Comparison of ENCODE assay signal across 8 cellular contexts in the genomic region with DNA sequence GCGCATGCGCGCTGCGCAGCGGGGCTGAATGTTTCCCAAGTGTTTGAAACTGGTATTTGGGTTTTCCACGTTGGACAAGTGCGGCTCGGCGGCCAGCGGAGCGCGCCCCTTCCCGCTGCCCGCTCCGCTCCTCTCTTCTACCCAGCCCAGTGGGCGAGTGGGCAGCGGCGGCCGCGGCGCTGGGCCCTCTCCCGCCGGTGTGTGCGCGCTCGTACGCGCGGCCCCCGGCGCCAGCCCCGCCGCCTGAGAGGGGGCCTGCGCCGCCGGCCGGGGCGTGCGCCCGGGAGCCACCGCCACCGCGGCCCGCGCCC. TPM values are rescaled to one million over a fixed set of nuclear protein-coding genes. Genes with fewer than 3 reads are reported as not detected.
A peak's percentile ranks its signal among the peaks of the same experiment; 100 is the strongest.
DNase-seq lines count a peak whose midpoint lies in the region; ATAC-seq, FAIRE-seq and TF ChIP-seq lines count a peak whose summit lies in the region.

Gene ING1, plus strand, starts transcription at position 59 of the 311 bp plus-strand sequence. CDS start 450 bp downstream, outside the sequence.

- no peak for DNase-seq in Caco-2
- no peak for DNase-seq in NT2/D1 (ENCODE audit: low read depth, low spot score)
- DNase-seq in endothelial cell of umbilical vein (ENCODE audit: low read depth, low spot score), result no peak
- DNase-seq in omental fat pad (ENCODE audit: low spot score), result no peak
- no peak for DNase-seq in stimulated activated naive CD4-positive, alpha-beta T cell treated with Interleukin-2 at 50 U/mL for 16 hours (lab: John Stamatoyannopoulos, UW)
- DNase-seq in MV-4-11 (lab: John Stamatoyannopoulos, UW), result no peak

- peaks cover 38% of the 10 kb centered on the region for H3K79me2 ChIP-seq in endothelial cell of umbilical vein (ENCODE audit: control insufficient read depth, insufficient read depth, low read length)

- peaks cover 17% of the 10 kb centered on the region for H3K4me1 Mint-ChIP-seq in Caco-2 (ENCODE audit: low read depth, unreplicated experiment)

- ATAC-seq in omental fat pad (ENCODE audit: low FRiP score) (no peak), HG02885 (IDR thresholded peaks at IDR 0.05; ENCODE audit: poor library complexity, unreplicated experiment) (no peak), GM21515 (IDR thresholded peaks at IDR 0.05; ENCODE audit: unreplicated experiment) (no peak)

- no peak for TF ChIP-seq POLR2A in endothelial cell of umbilical vein (IDR thresholded peaks at IDR 0.05; ENCODE audit: low read depth, low read length)

- FAIRE-seq in endothelial cell of umbilical vein (lab: Jason Lieb, UNC), result peak; percentile 62

- H3K4me3 ChIP-seq in Caco-2 (ENCODE audit: low read depth, low read length), result peak within 1 kb of the TSS; percentile 93
- H3K4me3 ChIP-seq in NT2/D1 (ENCODE audit: insufficient read length, low read depth), result peak within 1 kb of the TSS; percentile 96
- H3K4me3 ChIP-seq in endothelial cell of umbilical vein (replicated peaks in 1 of 3; ENCODE audit: insufficient read depth in 1 of 3, low read depth in 1 of 3, low read length in 3 of 3), result peak within 1 kb of the TSS; percentile 87 to 91 (median 87)

- H3K4me2 ChIP-seq in endothelial cell of umbilical vein (ENCODE audit: insufficient read depth, low read length), result peak within 1 kb of the TSS; percentile 77

- peak within 1 kb of the TSS; percentile 59 for H2AFZ ChIP-seq in endothelial cell of umbilical vein (ENCODE audit: low read depth, low read length)

- POLR2A ChIA-PET in Caco-2 (lab: Charles Lee), result no interaction called here
- POLR2A ChIA-PET in endothelial cell of umbilical vein (lab: Charles Lee), result no interaction called here

- no peaks in the 10 kb centered on the region for H4K20me1 ChIP-seq in endothelial cell of umbilical vein (replicated peaks; ENCODE audit: control insufficient read depth, extremely low read depth, insufficient read depth, low read length)

- H3K27me3 Mint-ChIP-seq in Caco-2 (ENCODE audit: insufficient read depth, unreplicated experiment), result peaks cover 2% of the 10 kb centered on the region

- H3K9ac ChIP-seq in NT2/D1 (ENCODE audit: insufficient read length, low read depth), result peak within 1 kb of the TSS; percentile 94
- peak within 1 kb of the TSS; percentile 99 for H3K9ac ChIP-seq in endothelial cell of umbilical vein (replicated peaks; ENCODE audit: extremely low read depth, insufficient read depth, low read length)

- peak within 1 kb of the TSS; percentile 100 for H3K27ac Mint-ChIP-seq in Caco-2 (ENCODE audit: unreplicated experiment)

- CTCF ChIA-PET in Caco-2 (lab: Charles Lee) (no interaction called here), endothelial cell of umbilical vein (lab: Charles Lee) (no interaction called here)

- no peaks in the 10 kb centered on the region for H3K9me3 ChIP-seq in Caco-2
- no peaks in the 10 kb centered on the region for H3K9me3 ChIP-seq in NT2/D1 (ENCODE audit: insufficient read depth, low read length)
- H3K9me3 ChIP-seq in endothelial cell of umbilical vein (replicated peaks; ENCODE audit: control insufficient read depth, insufficient read depth, low read length), result no peaks in the 10 kb centered on the region

- intact Hi-C loops in Caco-2 (cut with micrococcal nuclease; ENCODE audit: unreplicated experiment), result loop anchor here (2.0 kb wide), 1 partner anchor 265 kb away; no protein-coding TSS in a partner anchor
- intact Hi-C loops in endothelial cell of umbilical vein (cut with micrococcal nuclease), result loop anchor here (2.0 to 10.0 kb wide), 4 partner anchors 33 to 461 kb away; no protein-coding TSS in a partner anchor

- no peaks in the 10 kb centered on the region for H3K9me3 Mint-ChIP-seq in Caco-2 (ENCODE audit: unreplicated experiment)

- H3K9me1 ChIP-seq in endothelial cell of umbilical vein (replicated peaks; ENCODE audit: control insufficient read depth, extremely low read depth, insufficient read depth, low read length), result no peaks in the 10 kb centered on the region

- H3K27ac ChIP-seq in endothelial cell of umbilical vein (ENCODE audit: insufficient read depth, low read depth, low read length), result peak within 1 kb of the TSS; percentile 90

- H3K36me3 ChIP-seq in Caco-2 (ENCODE audit: control insufficient read depth, insufficient read depth, low read length), result no peaks in the 10 kb centered on the region
- no peaks in the 10 kb centered on the region for H3K36me3 ChIP-seq in NT2/D1 (ENCODE audit: insufficient read depth, insufficient read length, low read length)
- no peaks in the 10 kb centered on the region for H3K36me3 ChIP-seq in endothelial cell of umbilical vein (ENCODE audit: control insufficient read depth in 2 of 2, extremely low read depth in 1 of 2, insufficient read depth in 2 of 2, low read length in 2 of 2)

- TF ChIP-seq CTCF in Caco-2 (IDR thresholded peaks at IDR 0.05; ENCODE audit: insufficient read depth in 1 of 2, low read depth in 1 of 2, low read length in 1 of 2, severe bottlenecking in 1 of 2, unreplicated experiment in 1 of 2) (no peak), endothelial cell of umbilical vein (IDR thresholded peaks at IDR 0.05; ENCODE audit: extremely low read depth in 1 of 2, insufficient read depth in 1 of 2, low read depth in 1 of 2, low read length in 2 of 2) (no peak), omental fat pad (IDR thresholded peaks at IDR 0.05) (no peak)

- H3K4me1 ChIP-seq in Caco-2, result peaks cover 16% of the 10 kb centered on the region; the same call in 1 of the 2 replicates
- H3K4me1 ChIP-seq in NT2/D1 (ENCODE audit: insufficient read depth, insufficient read length), result no peaks in the 10 kb centered on the region
- peaks cover 18% of the 10 kb centered on the region for H3K4me1 ChIP-seq in endothelial cell of umbilical vein (ENCODE audit: control insufficient read depth, extremely low read depth, insufficient read depth, low read length)

- no peaks in the 10 kb centered on the region for H3K27me3 ChIP-seq in Caco-2 (replicated peaks; ENCODE audit: control insufficient read depth, insufficient read depth, low read length)
- H3K27me3 ChIP-seq in NT2/D1 (ENCODE audit: insufficient read depth, insufficient read length), result no peaks in the 10 kb centered on the region
- no peaks in the 10 kb centered on the region for H3K27me3 ChIP-seq in endothelial cell of umbilical vein (ENCODE audit: control insufficient read depth in 2 of 2, insufficient read depth in 2 of 2, low read length in 2 of 2)

- peaks cover 44% of the 10 kb centered on the region for H3K36me3 Mint-ChIP-seq in Caco-2 (ENCODE audit: insufficient read depth, unreplicated experiment)

- BruUV-seq in Caco-2 (replicated peaks; lab: Mats Ljungman, UMichigan) (no TSS peak), endothelial cell of umbilical vein (replicated peaks; lab: Mats Ljungman, UMichigan) (no TSS peak)

- dilution Hi-C loops in endothelial cell of umbilical vein (cut with MboI; ENCODE audit: extremely low pct_ligation_motif_present, low sequenced_read_pairs), result no loop called here

- peak within 1 kb of the TSS; percentile 100 for H3K4me3 Mint-ChIP-seq in Caco-2 (ENCODE audit: unreplicated experiment)

TF ChIP-seq in endothelial cell of umbilical vein, 7 proteins besides CTCF, POLR2A, EP300 and RAD21:
- TF ChIP-seq EZH2 (IDR thresholded peaks at IDR 0.05; ENCODE audit: borderline replicate concordance, low read depth, low read length, severe bottlenecking) (no peak), GATA2 (IDR thresholded peaks at IDR 0.05; ENCODE audit: insufficient read depth, insufficient read length, low read depth, low read length) (no peak), MAX (IDR thresholded peaks at IDR 0.05; ENCODE audit: insufficient read depth, insufficient read length) (no peak), MYC (IDR thresholded peaks at IDR 0.05; ENCODE audit: low read depth, low read length) (no peak), POLR2AphosphoS5 (IDR thresholded peaks at IDR 0.05; ENCODE audit: insufficient read depth, low read depth, low read length) (no peak), FOS (IDR thresholded peaks at IDR 0.05; ENCODE audit: borderline replicate concordance, insufficient read depth, low read length) (no peak), JUN (IDR thresholded peaks at IDR 0.05; ENCODE audit: borderline replicate concordance, insufficient read depth, insufficient read length, low read depth) (no peak)

RNA-seq across cellular contexts. Expression of gene ING1, which starts in this region (rescaled TPM):
- 16.4 and 17.9 TPM in 2 replicates for total RNA-seq in Caco-2 (2022)
- total RNA-seq in endothelial cell of umbilical vein, result 10.3 and 10.4 TPM in 2 replicates
- polyA plus RNA-seq in endothelial cell of umbilical vein, result 10.4 and 10.9 TPM in 2 replicates
- polyA plus RNA-seq in endothelial cell of umbilical vein (2011; cell fraction: cytosol; rRNA removed), result 13.7 and 15.1 TPM in 2 replicates
- 10.0 and 13.3 TPM in 2 replicates for polyA plus RNA-seq in endothelial cell of umbilical vein (2011; cell fraction: nucleus; rRNA removed)
- polyA plus RNA-seq in endothelial cell of umbilical vein (2012), result 7.7 and 10.8 TPM in 2 replicates
- 6.3 and 11.7 TPM in 2 replicates for polyA minus RNA-seq in endothelial cell of umbilical vein
- polyA minus RNA-seq in endothelial cell of umbilical vein (2011; cell fraction: cytosol; rRNA and poly(A)+ RNA removed), result 24.3 TPM
- polyA minus RNA-seq in endothelial cell of umbilical vein (2011; cell fraction: nucleus; rRNA and poly(A)+ RNA removed), result 4.2 and 11.5 TPM in 2 replicates
- total RNA-seq in omental fat pad, result 10 to 100 TPM; 14.9 to 56.6 (median 20.8) TPM
